In the genomic region with DNA sequence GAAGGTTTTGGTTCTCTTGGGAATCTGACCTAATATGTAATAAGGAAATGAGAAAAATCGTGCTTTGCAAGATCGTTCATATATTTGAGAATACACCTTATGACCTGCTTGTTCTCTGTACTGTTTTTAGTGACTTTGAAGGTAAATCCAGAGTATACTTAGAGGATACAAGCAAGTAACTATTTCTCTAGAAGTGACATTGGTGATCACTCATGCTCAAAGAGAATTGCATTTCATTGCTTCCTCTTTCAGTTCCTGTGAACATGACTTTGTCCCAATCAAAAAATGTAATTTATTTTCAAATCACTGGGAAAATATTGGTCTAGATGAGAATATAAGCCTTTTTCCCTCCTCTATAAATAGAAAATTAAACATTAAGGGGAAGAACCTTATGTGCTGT, we compare ENCODE assay signal across 11 cellular contexts. TPM values are rescaled to one million over a fixed set of nuclear protein-coding genes. Genes with fewer than 3 reads are reported as not detected.
DNase-seq lines count a peak whose midpoint lies in the region; ATAC-seq and TF ChIP-seq lines count a peak whose summit lies in the region.
"Had no signal": no experiment of that assay in that cellular context is flagged by ENCODE, and none has a peak within 500 bp of the region (broad histone marks: within the 10 kb centered on the region; RNA-seq: fewer than 3 reads in every experiment).

No MANE protein-coding gene starts in this region.

- H3K9me3 Mint-ChIP-seq in activated naive CD8-positive, alpha-beta T cell (ENCODE audit: low read depth): no peaks in the 10 kb centered on the region
- H3K9me3 Mint-ChIP-seq in activated naive CD8-positive, alpha-beta T cell treated with anti-CD3 and anti-CD28 coated beads for 36 hours: no peaks in the 10 kb centered on the region
- no peaks in the 10 kb centered on the region for H3K9me3 Mint-ChIP-seq in stimulated activated effector memory CD8-positive, alpha-beta T cell treated with anti-CD3 and anti-CD28 coated beads, Interleukin-12 subunit alpha, Interleukin-12 subunit beta, amount 100 ng/mL, for 72 hours

- H3F3A ChIP-seq in SU-DHL-6 (ENCODE audit: insufficient read depth): peaks cover 17% of the 10 kb centered on the region

- peak; percentile 27 for ATAC-seq in GM21786 (IDR thresholded peaks at IDR 0.05; ENCODE audit: unreplicated experiment)
- no peak for ATAC-seq in stimulated activated effector memory CD8-positive, alpha-beta T cell treated with anti-CD3 and anti-CD28 coated beads, Interleukin-12 subunit alpha, Interleukin-12 subunit beta, amount 100 ng/mL, for 72 hours

- peak overlapping the region; percentile 81 for H3K4me3 ChIP-seq in SU-DHL-6 (ENCODE audit: insufficient read depth, low read length, poor library complexity, severe bottlenecking)

- no peaks in the 10 kb centered on the region for H3K9me3 ChIP-seq in SU-DHL-6 (ENCODE audit: insufficient read depth, low read length)

- H3K9me2 ChIP-seq in SU-DHL-6 (replicated peaks; ENCODE audit: insufficient read depth, low read length): no peaks in the 10 kb centered on the region

- H3K36me3 ChIP-seq in SU-DHL-6 (ENCODE audit: low read length): no peaks in the 10 kb centered on the region

- DNase-seq in activated naive CD8-positive, alpha-beta T cell treated with anti-CD3 and anti-CD28 coated beads for 36 hours: no peak
- DNase-seq in stimulated activated effector memory CD8-positive, alpha-beta T cell treated with anti-CD3 and anti-CD28 coated beads, Interleukin-12 subunit alpha, Interleukin-12 subunit beta, amount 100 ng/mL, for 72 hours (ENCODE audit: low spot score in 2 of 2): no peak
- no peak for DNase-seq in activated CD4-positive, CD25-positive, alpha-beta regulatory T cell (lab: John Stamatoyannopoulos, UW)
- no peak for DNase-seq in NCI-H524 (lab: John Stamatoyannopoulos, UW)
- DNase-seq in DMS53 treated with DMSO at 0.1 percent for 48 hours (lab: John Stamatoyannopoulos, UW; ENCODE audit: unreplicated experiment): no peak
- DNase-seq: C1 segment of cervical spinal cord, NCI-H2227 treated with DMSO at 0.1 percent for 48 hours, occipital lobe had no signal

- H3K27me3 Mint-ChIP-seq in activated naive CD8-positive, alpha-beta T cell: no peaks in the 10 kb centered on the region
- H3K27me3 Mint-ChIP-seq in activated naive CD8-positive, alpha-beta T cell treated with anti-CD3 and anti-CD28 coated beads for 36 hours: no peaks in the 10 kb centered on the region

- no peaks in the 10 kb centered on the region for H3K27me3 ChIP-seq in SU-DHL-6 (ENCODE audit: low read length)

- peak overlapping the region; percentile 46 for H3K27ac Mint-ChIP-seq in activated naive CD8-positive, alpha-beta T cell
- H3K27ac Mint-ChIP-seq in activated naive CD8-positive, alpha-beta T cell treated with anti-CD3 and anti-CD28 coated beads for 36 hours: no peak overlapping the region
- no peak overlapping the region for H3K27ac Mint-ChIP-seq in stimulated activated effector memory CD8-positive, alpha-beta T cell treated with anti-CD3 and anti-CD28 coated beads, Interleukin-12 subunit alpha, Interleukin-12 subunit beta, amount 100 ng/mL, for 72 hours

- H3K79me2 ChIP-seq in SU-DHL-6 (ENCODE audit: insufficient read depth, low read length): peaks cover 74% of the 10 kb centered on the region

- no peak for TF ChIP-seq CTCF in SU-DHL-6 (IDR thresholded peaks at IDR 0.05; ENCODE audit: insufficient read depth, low read length, poor library complexity, severe bottlenecking)

- H3K9ac ChIP-seq in SU-DHL-6 (ENCODE audit: low read length): peak overlapping the region; percentile 17; the same call in 1 of the 2 replicates

- H3K27ac ChIP-seq in SU-DHL-6 (ENCODE audit: low read depth, low read length): peak overlapping the region; percentile 70

- peaks cover 47% of the 10 kb centered on the region for H4K20me1 ChIP-seq in SU-DHL-6 (ENCODE audit: low read depth, low read length)

- no peak overlapping the region for H2AFZ ChIP-seq in SU-DHL-6 (ENCODE audit: low read depth, low read length, severe bottlenecking)

- peak overlapping the region; percentile 67 for H3K4me3 Mint-ChIP-seq in activated naive CD8-positive, alpha-beta T cell
- H3K4me3 Mint-ChIP-seq in activated naive CD8-positive, alpha-beta T cell treated with anti-CD3 and anti-CD28 coated beads for 36 hours: no peak overlapping the region
- peak overlapping the region; percentile 16 for H3K4me3 Mint-ChIP-seq in stimulated activated effector memory CD8-positive, alpha-beta T cell treated with anti-CD3 and anti-CD28 coated beads, Interleukin-12 subunit alpha, Interleukin-12 subunit beta, amount 100 ng/mL, for 72 hours

- H3K4me2 ChIP-seq in SU-DHL-6 (ENCODE audit: low read depth, low read length, poor library complexity, severe bottlenecking): peak overlapping the region; percentile 75

- no peaks in the 10 kb centered on the region for H3K36me3 Mint-ChIP-seq in activated naive CD8-positive, alpha-beta T cell
- no peaks in the 10 kb centered on the region for H3K36me3 Mint-ChIP-seq in activated naive CD8-positive, alpha-beta T cell treated with anti-CD3 and anti-CD28 coated beads for 36 hours
- H3K36me3 Mint-ChIP-seq in stimulated activated effector memory CD8-positive, alpha-beta T cell treated with anti-CD3 and anti-CD28 coated beads, Interleukin-12 subunit alpha, Interleukin-12 subunit beta, amount 100 ng/mL, for 72 hours: no peaks in the 10 kb centered on the region

- H3K4me1 Mint-ChIP-seq in activated naive CD8-positive, alpha-beta T cell (ENCODE audit: low read depth): peaks cover 63% of the 10 kb centered on the region
- H3K4me1 Mint-ChIP-seq in activated naive CD8-positive, alpha-beta T cell treated with anti-CD3 and anti-CD28 coated beads for 36 hours: peaks cover 51% of the 10 kb centered on the region
- H3K4me1 Mint-ChIP-seq in stimulated activated effector memory CD8-positive, alpha-beta T cell treated with anti-CD3 and anti-CD28 coated beads, Interleukin-12 subunit alpha, Interleukin-12 subunit beta, amount 100 ng/mL, for 72 hours: peaks cover 40% of the 10 kb centered on the region

RNA-seq across cellular contexts. Expression of a gene that starts 2.7 kb away (rescaled TPM):
- 100 to 1,000 TPM; 119 TPM for total RNA-seq in activated naive CD8-positive, alpha-beta T cell treated with anti-CD3 and anti-CD28 coated beads for 36 hours
